24 cellular contexts compared by ENCODE assay signal in genomic region chr7:70830060-70830395, GRCh38.
DNase-seq lines count a peak whose midpoint lies in the region; ATAC-seq and TF ChIP-seq lines count a peak whose summit lies in the region.
"Had no signal": no experiment of that assay in that cellular context is flagged by ENCODE, and none has a peak within 500 bp of the region (broad histone marks: within the 10 kb centered on the region; RNA-seq: fewer than 3 reads in every experiment).

No MANE protein-coding gene starts in this region.

- peak overlapping the region; percentile 13 for H3K4me2 ChIP-seq in fibroblast of lung (ENCODE audit: extremely low read depth, insufficient read depth, low read length)
- H3K4me2 ChIP-seq in osteoblast (ENCODE audit: insufficient read depth, low read length): peak overlapping the region; percentile 81

- H3K79me2 ChIP-seq in fibroblast of lung (ENCODE audit: control insufficient read depth, insufficient read depth, low read length) (no peaks in the 10 kb centered on the region), osteoblast (ENCODE audit: insufficient read depth, low read length) (no peaks in the 10 kb centered on the region)

- H3K4me1 ChIP-seq in ES-I3 (ENCODE audit: insufficient read depth, low read length) (peaks cover 6% of the 10 kb centered on the region; the same call in 1 of the 2 replicates), fibroblast of lung (ENCODE audit: control insufficient read depth, extremely low read depth, insufficient read depth, low read length) (no peaks in the 10 kb centered on the region), osteoblast (ENCODE audit: insufficient read depth, low read length) (peaks cover 7% of the 10 kb centered on the region)
- H3K4me1 ChIP-seq: pancreas had no signal

- peaks cover 4% of the 10 kb centered on the region for H3K9me3 Mint-ChIP-seq in type B pancreatic cell
- H3K9me3 Mint-ChIP-seq: IgD-negative memory B cell had no signal

- no peaks in the 10 kb centered on the region for H4K20me1 ChIP-seq in fibroblast of lung (ENCODE audit: control insufficient read depth, extremely low read depth, insufficient read depth, low read length)
- H4K20me1 ChIP-seq in osteoblast (ENCODE audit: insufficient read depth, low read length): no peaks in the 10 kb centered on the region

- H3K27me3 Mint-ChIP-seq in type B pancreatic cell: peaks cover 19% of the 10 kb centered on the region

- H3K4me1 Mint-ChIP-seq in type B pancreatic cell (ENCODE audit: unreplicated experiment): peaks cover 9% of the 10 kb centered on the region

- no peak overlapping the region for H3K27ac ChIP-seq in fibroblast of lung (ENCODE audit: insufficient read depth, low read length)
- no peak overlapping the region for H3K27ac ChIP-seq in osteoblast (ENCODE audit: low read depth, low read length)
- H3K27ac ChIP-seq: gastroesophageal sphincter, pancreas had no signal

- H3K36me3 Mint-ChIP-seq in type B pancreatic cell: no peaks in the 10 kb centered on the region
- H3K36me3 Mint-ChIP-seq: IgD-negative memory B cell had no signal

- no peak for ATAC-seq in GM21360 (IDR thresholded peaks at IDR 0.05; ENCODE audit: unreplicated experiment)

- H3K9ac ChIP-seq in ES-I3 (ENCODE audit: low read depth, low read length) (peak overlapping the region; percentile 1; the same call in 1 of the 2 replicates), fibroblast of lung (ENCODE audit: insufficient read depth, low read length) (no peak overlapping the region)

- no peak overlapping the region for H3K4me3 ChIP-seq in fibroblast of lung (replicated peaks in 1 of 4; ENCODE audit: control extremely low read depth in 1 of 4, insufficient read depth in 1 of 4, low read depth in 3 of 4, low read length in 4 of 4)
- H3K4me3 ChIP-seq in osteoblast (ENCODE audit: insufficient read depth, low read length): no peak overlapping the region
- H3K4me3 ChIP-seq: pancreas had no signal

- H3K4me3 Mint-ChIP-seq in type B pancreatic cell: no peak overlapping the region

- H3K27ac Mint-ChIP-seq in type B pancreatic cell: no peak overlapping the region
- H3K27ac Mint-ChIP-seq: activated CD4-positive, alpha-beta T cell treated with anti-CD3 and anti-CD28 coated beads for 36 hours had no signal

- no peak overlapping the region for H2AFZ ChIP-seq in fibroblast of lung (ENCODE audit: low read length)
- H2AFZ ChIP-seq in osteoblast (ENCODE audit: low read length): no peak overlapping the region

- DNase-seq in NCI-H524 (lab: John Stamatoyannopoulos, UW): peak; percentile 68 to 79
- DNase-seq in fibroblast of lung (ENCODE audit: low read depth in 2 of 2): no peak
- no peak for DNase-seq in osteoblast (ENCODE audit: insufficient read length, low spot score, missing footprints)
- DNase-seq in GM10266 (ENCODE audit: extremely low spot score): no peak
- no peak for DNase-seq in dermis blood vessel endothelial cell
- no peak for DNase-seq in type B pancreatic cell (ENCODE audit: extremely low spot score, unreplicated experiment)
- DNase-seq: activated CD4-positive, alpha-beta T cell treated with anti-CD3 and anti-CD28 coated beads for 36 hours; activated CD8-positive, alpha-beta memory T cell treated with anti-CD3 and anti-CD28 coated beads for 24 hours; activated gamma-delta T cell; activated T-cell treated with anti-CD3 and anti-CD28 coated beads, Interleukin-2, amount 50 U/mL, for 1 hour; central memory CD4-positive, alpha-beta T cell; HCEC 1CT; islet precursor cell; left ventricle myocardium superior; naive thymus-derived CD4-positive, alpha-beta T cell; NCI-H2081; NCI-H446; pancreas; stimulated activated CD4-positive, alpha-beta T cell treated with anti-CD3 and anti-CD28 coated beads, Interleukin-12 subunit alpha, Interleukin-12 subunit beta, amount 100 ng/mL, for 4 hours; stimulated activated CD4-positive, alpha-beta T cell treated with anti-CD3 and anti-CD28 coated beads, Interleukin-4, amount 100 ng/mL, for 1 hour had no signal

- H3K9me3 ChIP-seq in ES-I3 (ENCODE audit: control insufficient read depth, insufficient read depth, low read length) (peaks cover 7% of the 10 kb centered on the region; the same call in 1 of the 2 replicates), fibroblast of lung (ENCODE audit: control insufficient read depth, insufficient read depth, low read depth, low read length) (no peaks in the 10 kb centered on the region), osteoblast (ENCODE audit: low read depth, low read length) (no peaks in the 10 kb centered on the region)
- H3K9me3 ChIP-seq: gastroesophageal sphincter, pancreas had no signal

- H3K36me3 ChIP-seq in ES-I3 (ENCODE audit: insufficient read depth, low read length) (no peaks in the 10 kb centered on the region), fibroblast of lung (ENCODE audit: control insufficient read depth, insufficient read depth, low read length) (no peaks in the 10 kb centered on the region), osteoblast (ENCODE audit: insufficient read depth, low read length) (no peaks in the 10 kb centered on the region)
- H3K36me3 ChIP-seq: gastroesophageal sphincter, pancreas had no signal

- TF ChIP-seq CTCF in fibroblast of lung (conservative IDR thresholded peaks at IDR 0.05 in 1 of 2, IDR thresholded peaks at IDR 0.05 in 1 of 2; ENCODE audit: low read depth in 1 of 2, low read length in 2 of 2) (no peak), osteoblast (IDR thresholded peaks at IDR 0.05; ENCODE audit: extremely low read depth, low read depth, low read length) (no peak), GM10266 (IDR thresholded peaks at IDR 0.05; ENCODE audit: control insufficient read depth, insufficient read depth, low read depth, missing control alignments) (no peak), type B pancreatic cell (conservative IDR thresholded peaks at IDR 0.05) (no peak)

- H3K27me3 ChIP-seq in fibroblast of lung (ENCODE audit: control insufficient read depth, insufficient read depth, low read length) (no peaks in the 10 kb centered on the region), osteoblast (ENCODE audit: insufficient read depth, low read length) (no peaks in the 10 kb centered on the region)

Comparison
In these comparisons a context has a peak if more than half of its experiments do, and no peak if none do; other contexts are left out.
1. DNase-seq: peak in NCI-H524 (2 of 2); none in fibroblast of lung (0 of 2), osteoblast (single experiment), GM10266 (single experiment), dermis blood vessel endothelial cell (single experiment) and type B pancreatic cell (single experiment).